Comparison of ENCODE assay signal across 24 cellular contexts in the genomic region with DNA sequence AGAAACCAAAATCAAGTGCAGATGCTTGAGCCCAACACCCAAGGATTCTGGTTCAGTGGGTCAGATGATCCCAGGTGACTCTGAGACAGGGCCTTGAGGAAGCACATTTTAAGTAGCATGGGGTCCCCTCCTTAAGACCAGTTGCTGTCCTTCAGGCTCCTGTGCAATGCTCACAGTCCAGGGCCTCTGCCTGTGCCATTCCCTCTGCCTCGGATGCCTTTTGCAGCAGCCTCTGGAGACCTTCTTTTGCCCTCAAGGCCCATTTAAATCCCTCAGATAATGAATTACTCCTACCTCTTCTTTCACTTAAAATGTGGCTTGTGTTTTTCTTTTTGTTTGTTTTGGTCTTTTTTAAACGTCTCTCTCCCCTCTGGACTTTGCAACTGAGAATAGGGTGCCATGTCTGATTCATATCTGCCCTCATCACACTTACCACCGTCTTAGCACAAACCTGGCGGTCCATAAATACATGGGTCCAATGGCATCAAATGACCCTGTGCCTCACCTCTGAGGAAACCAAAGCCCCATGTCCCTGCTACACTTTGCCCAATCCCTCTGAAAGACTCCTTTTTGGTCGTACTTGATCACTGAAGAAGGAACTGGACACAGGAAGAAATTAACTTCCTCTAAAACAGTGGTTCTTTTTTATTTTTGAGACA. TPM values are rescaled to one million over a fixed set of nuclear protein-coding genes. Genes with fewer than 3 reads are reported as not detected.
DNase-seq lines count a peak whose midpoint lies in the region; ATAC-seq and TF ChIP-seq lines count a peak whose summit lies in the region.
"Had no signal": no experiment of that assay in that cellular context is flagged by ENCODE, and none has a peak within 500 bp of the region (broad histone marks: within the 10 kb centered on the region; RNA-seq: fewer than 3 reads in every experiment).

No MANE protein-coding gene starts in this region.

- no peak for DNase-seq in stimulated activated naive CD8-positive, alpha-beta T cell treated with anti-CD3 and anti-CD28 coated beads, Interleukin-15, Interleukin-2, amounts not matched to agents 100 U/mL and 50 U/mL, for 24 hours
- no peak for DNase-seq in chondrocyte (ENCODE audit: low spot score)
- DNase-seq in osteocyte (ENCODE audit: extremely low spot score, unreplicated experiment) = peak; percentile 25
- no peak for DNase-seq in NCI-H446 (lab: John Stamatoyannopoulos, UW)
- DNase-seq in hypothalamus (lab: John Stamatoyannopoulos, UW) = no peak
- no peak for DNase-seq in NCI-H1930 (lab: John Stamatoyannopoulos, UW)
- DNase-seq: ACHN; activated CD4-positive, alpha-beta T cell treated with anti-CD3 and anti-CD28 coated beads for 4 hours; activated effector memory CD4-positive, alpha-beta T cell treated with anti-CD3 and anti-CD28 coated beads, Interleukin-2, amount 50 U/mL, for 16 hours; activated naive CD8-positive, alpha-beta T cell treated with anti-CD3 and anti-CD28 coated beads, Interleukin-2, amount 50 U/mL, for 24 hours; BE2C; dorsolateral prefrontal cortex; KG1; kidney glomerular epithelial cell; natural killer cell; pancreas; retina; small intestine; stimulated activated naive CD4-positive, alpha-beta T cell treated with Interleukin-2 at 50 U/mL for 16 hours; thyroid gland had no signal

- no peak for ATAC-seq in stimulated activated naive CD8-positive, alpha-beta T cell treated with anti-CD3 and anti-CD28 coated beads, Interleukin-15, Interleukin-2, amounts not matched to agents 100 U/mL and 50 U/mL, for 24 hours
- ATAC-seq in GM18519 (IDR thresholded peaks at IDR 0.05; ENCODE audit: low FRiP score, unreplicated experiment) = no peak

- no peak overlapping the region for H3K4me3 Mint-ChIP-seq in stimulated activated naive CD8-positive, alpha-beta T cell treated with anti-CD3 and anti-CD28 coated beads, Interleukin-15, Interleukin-2, amounts not matched to agents 100 ng/mL and 50 ng/mL, for 24 hours
- H3K4me3 Mint-ChIP-seq in chondrocyte (ENCODE audit: unreplicated experiment) (no peak overlapping the region), osteocyte (ENCODE audit: unreplicated experiment) (no peak overlapping the region)
- H3K4me3 Mint-ChIP-seq: activated naive CD8-positive, alpha-beta T cell treated with anti-CD3 and anti-CD28 coated beads, Interleukin-2, amount 50 U/mL, for 24 hours; natural killer cell had no signal

- peak overlapping the region; percentile 61 for H3K27ac Mint-ChIP-seq in stimulated activated naive CD8-positive, alpha-beta T cell treated with anti-CD3 and anti-CD28 coated beads, Interleukin-15, Interleukin-2, amounts not matched to agents 100 ng/mL and 50 ng/mL, for 24 hours
- H3K27ac Mint-ChIP-seq in chondrocyte (ENCODE audit: unreplicated experiment) (peak overlapping the region; percentile 74), osteocyte (ENCODE audit: unreplicated experiment) (peak overlapping the region; percentile 78)
- H3K27ac Mint-ChIP-seq: activated naive CD8-positive, alpha-beta T cell treated with anti-CD3 and anti-CD28 coated beads, Interleukin-2, amount 50 U/mL, for 24 hours; natural killer cell had no signal

- H3K36me3 Mint-ChIP-seq in stimulated activated naive CD8-positive, alpha-beta T cell treated with anti-CD3 and anti-CD28 coated beads, Interleukin-15, Interleukin-2, amounts not matched to agents 100 ng/mL and 50 ng/mL, for 24 hours (ENCODE audit: low read depth) = no peaks in the 10 kb centered on the region
- H3K36me3 Mint-ChIP-seq in chondrocyte (ENCODE audit: low read depth) (peaks cover 26% of the 10 kb centered on the region), osteocyte (ENCODE audit: unreplicated experiment) (peaks cover 16% of the 10 kb centered on the region)
- H3K36me3 Mint-ChIP-seq: natural killer cell had no signal

- H3K4me1 Mint-ChIP-seq in stimulated activated naive CD8-positive, alpha-beta T cell treated with anti-CD3 and anti-CD28 coated beads, Interleukin-15, Interleukin-2, amounts not matched to agents 100 ng/mL and 50 ng/mL, for 24 hours (ENCODE audit: low read depth) = peaks cover 17% of the 10 kb centered on the region
- H3K4me1 Mint-ChIP-seq in chondrocyte (ENCODE audit: low read depth) = peaks cover 34% of the 10 kb centered on the region
- H3K4me1 Mint-ChIP-seq in osteocyte (ENCODE audit: unreplicated experiment) = peaks cover 19% of the 10 kb centered on the region
- H3K4me1 Mint-ChIP-seq: natural killer cell had no signal

- H3K27me3 Mint-ChIP-seq in stimulated activated naive CD8-positive, alpha-beta T cell treated with anti-CD3 and anti-CD28 coated beads, Interleukin-15, Interleukin-2, amounts not matched to agents 100 ng/mL and 50 ng/mL, for 24 hours = no peaks in the 10 kb centered on the region
- H3K27me3 Mint-ChIP-seq in chondrocyte (ENCODE audit: low read depth) (no peaks in the 10 kb centered on the region), osteocyte (ENCODE audit: unreplicated experiment) (no peaks in the 10 kb centered on the region)

- H3K9me3 Mint-ChIP-seq in stimulated activated naive CD8-positive, alpha-beta T cell treated with anti-CD3 and anti-CD28 coated beads, Interleukin-15, Interleukin-2, amounts not matched to agents 100 ng/mL and 50 ng/mL, for 24 hours = no peaks in the 10 kb centered on the region
- H3K9me3 Mint-ChIP-seq in chondrocyte (ENCODE audit: low read depth) = no peaks in the 10 kb centered on the region
- H3K9me3 Mint-ChIP-seq in osteocyte (ENCODE audit: unreplicated experiment) = no peaks in the 10 kb centered on the region
- H3K9me3 Mint-ChIP-seq: activated naive CD8-positive, alpha-beta T cell treated with anti-CD3 and anti-CD28 coated beads, Interleukin-2, amount 50 U/mL, for 24 hours; natural killer cell had no signal

- TF ChIP-seq CTCF in chondrocyte (IDR thresholded peaks at IDR 0.05) = no peak
- TF ChIP-seq CTCF in osteocyte (IDR thresholded peaks at IDR 0.05) = no peak

RNA-seq across cellular contexts. Expression of a gene that starts 14.2 kb away (rescaled TPM):
- total RNA-seq in chondrocyte = 173 to 1,480 TPM (median 1,439 TPM) in 3 replicates
- 190 and 191 TPM in 2 replicates for total RNA-seq in osteocyte
- total RNA-seq: G401, MCF 10A, natural killer cell had no signal

RNA-seq across cellular contexts. Expression of a gene that starts 19.7 kb away (rescaled TPM):
- total RNA-seq in chondrocyte (58.1 to 60.8 TPM (median 58.9 TPM) in 3 replicates), osteocyte (63.9 and 64.8 TPM in 2 replicates)
